In the genomic region with DNA sequence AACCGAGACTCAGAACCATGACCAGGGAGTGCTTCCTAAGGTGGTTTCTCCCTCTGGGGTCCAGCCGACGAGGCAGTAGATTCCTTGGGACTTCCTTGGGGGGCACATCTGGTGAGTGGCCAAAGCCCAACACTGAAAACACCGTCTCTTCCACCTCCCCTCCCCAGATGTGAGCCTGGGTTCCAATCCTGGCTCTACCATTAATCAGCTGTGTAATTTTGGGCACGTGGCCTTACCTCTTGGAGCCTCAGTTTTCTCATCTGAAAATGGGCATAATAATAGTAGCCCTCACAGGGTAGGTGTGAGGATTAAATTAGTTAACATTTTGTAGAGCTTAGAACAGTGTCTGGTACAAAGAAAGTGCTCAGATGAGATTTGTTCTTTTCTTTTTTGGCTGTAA, we compare ENCODE assay signal across 2 cellular contexts.
TF ChIP-seq lines count a peak whose summit lies in the region.

No MANE protein-coding gene starts in this region.

TF ChIP-seq in A549, 52 proteins besides CTCF, POLR2A, EP300 and RAD21:
- TF ChIP-seq KDM1A (IDR thresholded peaks at IDR 0.05; ENCODE audit: low read depth) (0 out of 2 replicates have a peak, but pooled peaks have one; percentile 61), FOSL2 (IDR thresholded peaks at IDR 0.05) (no peak), FOSL2 (CRISPR knock-in tag; IDR thresholded peaks at IDR 0.05) (no peak), SREBF2 (IDR thresholded peaks at IDR 0.05) (no peak), JUN (IDR thresholded peaks at IDR 0.05) (no peak), GATA3 (IDR thresholded peaks at IDR 0.05; ENCODE audit: borderline replicate concordance) (no peak), MAZ (IDR thresholded peaks at IDR 0.05; ENCODE audit: borderline replicate concordance, low read depth, low read length) (no peak), HDAC2 (IDR thresholded peaks at IDR 0.05) (0 out of 2 replicates have a peak, but pooled peaks have one; percentile 60)
- TF ChIP-seq, protein P1, sequence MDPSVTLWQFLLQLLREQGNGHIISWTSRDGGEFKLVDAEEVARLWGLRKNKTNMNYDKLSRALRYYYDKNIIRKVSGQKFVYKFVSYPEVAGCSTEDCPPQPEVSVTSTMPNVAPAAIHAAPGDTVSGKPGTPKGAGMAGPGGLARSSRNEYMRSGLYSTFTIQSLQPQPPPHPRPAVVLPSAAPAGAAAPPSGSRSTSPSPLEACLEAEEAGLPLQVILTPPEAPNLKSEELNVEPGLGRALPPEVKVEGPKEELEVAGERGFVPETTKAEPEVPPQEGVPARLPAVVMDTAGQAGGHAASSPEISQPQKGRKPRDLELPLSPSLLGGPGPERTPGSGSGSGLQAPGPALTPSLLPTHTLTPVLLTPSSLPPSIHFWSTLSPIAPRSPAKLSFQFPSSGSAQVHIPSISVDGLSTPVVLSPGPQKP (IDR thresholded peaks at IDR 0.05; ENCODE audit: low read depth, low read length): no peak
- TF ChIP-seq, protein P2, sequence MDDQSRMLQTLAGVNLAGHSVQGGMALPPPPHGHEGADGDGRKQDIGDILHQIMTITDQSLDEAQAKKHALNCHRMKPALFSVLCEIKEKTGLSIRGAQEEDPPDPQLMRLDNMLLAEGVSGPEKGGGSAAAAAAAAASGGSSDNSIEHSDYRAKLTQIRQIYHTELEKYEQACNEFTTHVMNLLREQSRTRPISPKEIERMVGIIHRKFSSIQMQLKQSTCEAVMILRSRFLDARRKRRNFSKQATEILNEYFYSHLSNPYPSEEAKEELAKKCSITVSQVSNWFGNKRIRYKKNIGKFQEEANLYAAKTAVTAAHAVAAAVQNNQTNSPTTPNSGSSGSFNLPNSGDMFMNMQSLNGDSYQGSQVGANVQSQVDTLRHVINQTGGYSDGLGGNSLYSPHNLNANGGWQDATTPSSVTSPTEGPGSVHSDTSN (IDR thresholded peaks at IDR 0.05): no peak

TF ChIP-seq in HEK293T, 16 proteins besides CTCF, POLR2A, EP300 and RAD21:
- TF ChIP-seq SP1 (IDR thresholded peaks at IDR 0.05) (no peak), LEF1 (IDR thresholded peaks at IDR 0.05; ENCODE audit: borderline replicate concordance) (no peak), L3MBTL2 (conservative IDR thresholded peaks at IDR 0.05) (no peak)
